16 cellular contexts compared by ENCODE assay signal in genomic region chr7:92702535-92702934, GRCh38.
DNase-seq lines count a peak whose midpoint lies in the region; ATAC-seq and TF ChIP-seq lines count a peak whose summit lies in the region.
"Had no signal": no experiment of that assay in that cellular context is flagged by ENCODE, and none has a peak within 500 bp of the region (broad histone marks: within the 10 kb centered on the region; RNA-seq: fewer than 3 reads in every experiment).

No MANE protein-coding gene starts in this region.

- no peak overlapping the region for H3K4me3 Mint-ChIP-seq in Caco-2 (ENCODE audit: unreplicated experiment)
- no peak overlapping the region for H3K4me3 Mint-ChIP-seq in activated T-helper 17 cell treated with anti-CD3 and anti-CD28 coated beads, Interleukin-2, amount 50 U/mL, for 72 hours
- H3K4me3 Mint-ChIP-seq: B cell; CD4-positive, alpha-beta T cell had no signal

- peaks cover 6% of the 10 kb centered on the region for H3K9me3 Mint-ChIP-seq in Caco-2 (ENCODE audit: unreplicated experiment)
- H3K9me3 Mint-ChIP-seq in activated T-helper 17 cell treated with anti-CD3 and anti-CD28 coated beads, Interleukin-2, amount 50 U/mL, for 72 hours = no peaks in the 10 kb centered on the region
- H3K9me3 Mint-ChIP-seq: CD4-positive, alpha-beta T cell had no signal

- TF ChIP-seq RAD21 in liver (IDR thresholded peaks at IDR 0.05) = no peak

- no peak overlapping the region for H3K4me2 ChIP-seq in DND-41 (ENCODE audit: insufficient read depth, low read length)

- BruUV-seq in Caco-2 (replicated peaks; lab: Mats Ljungman, UMichigan) = no TSS peak

- peak overlapping the region; percentile 39 for H3K27ac Mint-ChIP-seq in Caco-2 (ENCODE audit: unreplicated experiment)
- peak overlapping the region; percentile 70 for H3K27ac Mint-ChIP-seq in activated T-helper 17 cell treated with anti-CD3 and anti-CD28 coated beads, Interleukin-2, amount 50 U/mL, for 72 hours
- H3K27ac Mint-ChIP-seq: B cell; CD4-positive, alpha-beta T cell had no signal

- H4K20me1 ChIP-seq in DND-41 (ENCODE audit: insufficient read depth, low read length) = peaks cover 22% of the 10 kb centered on the region; the same call in 1 of the 2 replicates

- 43% methylated on average over 1 of the region's 1 CpG for WGBS in liver

- DNase-seq in Caco-2 = no peak
- DNase-seq in DND-41 = no peak
- DNase-seq in cardiac septum (ENCODE audit: low spot score) = no peak
- no peak for DNase-seq in HPDE6-E6E7 (ENCODE audit: extremely low spot score)
- no peak for DNase-seq in SJCRH30
- DNase-seq in NCI-H2196 treated with DMSO at 0.1 percent for 48 hours (lab: John Stamatoyannopoulos, UW; ENCODE audit: unreplicated experiment) = no peak
- DNase-seq: C1 segment of cervical spinal cord; CD4-positive, alpha-beta T cell; DMS153; DMS79 treated with DMSO at 0.1 percent for 48 hours; GDM1; GM23248; H7 had no signal

- peaks cover 68% of the 10 kb centered on the region for H3K36me3 Mint-ChIP-seq in Caco-2 (ENCODE audit: insufficient read depth, unreplicated experiment)
- H3K36me3 Mint-ChIP-seq in activated T-helper 17 cell treated with anti-CD3 and anti-CD28 coated beads, Interleukin-2, amount 50 U/mL, for 72 hours (ENCODE audit: low read depth) = peaks cover 75% of the 10 kb centered on the region

- CTCF ChIA-PET in Caco-2 (lab: Charles Lee) = no interaction called here

- intact Hi-C loops in Caco-2 (cut with micrococcal nuclease; ENCODE audit: unreplicated experiment) (no loop called here), cardiac septum (cut with DNase I) (no loop called here)

- ATAC-seq in DND-41 (ENCODE audit: insufficient read depth, low read depth) = peak; percentile 11; the same call in 1 of the 3 replicates
- no peak for ATAC-seq in activated T-helper 17 cell treated with anti-CD3 and anti-CD28 coated beads, Interleukin-2, amount 50 U/mL, for 72 hours (replicated peaks)

- peaks cover 31% of the 10 kb centered on the region for H3K4me1 ChIP-seq in Caco-2
- H3K4me1 ChIP-seq in DND-41 (ENCODE audit: insufficient read depth, low read length) = peaks cover 36% of the 10 kb centered on the region
- peaks cover 0 to 18% (median 12%) of the 10 kb centered on the region in 4 donors for H3K4me1 ChIP-seq in liver (ENCODE audit: control insufficient read depth in 4 of 4, insufficient read depth in 4 of 4, low read length in 3 of 4)
- H3K4me1 ChIP-seq in SJCRH30 = peaks cover 25% of the 10 kb centered on the region

- H3K4me3 ChIP-seq in Caco-2 (ENCODE audit: low read depth, low read length) (no peak overlapping the region), DND-41 (ENCODE audit: low read depth in 1 of 2, low read length in 2 of 2) (no peak overlapping the region), liver (ENCODE audit: low read depth in 1 of 3, low read length in 3 of 3) (no peak overlapping the region), SJCRH30 (no peak overlapping the region)
- H3K4me3 ChIP-seq: GM23248 had no signal

- H3K36me3 ChIP-seq in Caco-2 (ENCODE audit: control insufficient read depth, insufficient read depth, low read length) = no peaks in the 10 kb centered on the region
- peaks cover 89% of the 10 kb centered on the region for H3K36me3 ChIP-seq in DND-41 (ENCODE audit: insufficient read depth, low read length)
- H3K36me3 ChIP-seq in liver (ENCODE audit: control insufficient read depth in 4 of 4, insufficient read depth in 3 of 4, low read depth in 1 of 4, low read length in 3 of 4) = no peaks in the 10 kb centered on the region
- H3K36me3 ChIP-seq in SJCRH30 = peaks cover 41% of the 10 kb centered on the region

- H3K27ac ChIP-seq in DND-41 (ENCODE audit: low read length) (peak overlapping the region; percentile 20; the same call in 1 of the 2 replicates), liver (ENCODE audit: low read depth in 1 of 2, low read length in 2 of 2) (no peak overlapping the region), SJCRH30 (no peak overlapping the region)
- H3K27ac ChIP-seq: GM23248 had no signal

- no peaks in the 10 kb centered on the region for H3K27me3 ChIP-seq in Caco-2 (replicated peaks; ENCODE audit: control insufficient read depth, insufficient read depth, low read length)
- H3K27me3 ChIP-seq in DND-41 (ENCODE audit: insufficient read depth, low read length, poor library complexity) = no peaks in the 10 kb centered on the region
- no peaks in the 10 kb centered on the region for H3K27me3 ChIP-seq in liver (ENCODE audit: control insufficient read depth in 4 of 4, insufficient read depth in 4 of 4, low read length in 3 of 4)
- H3K27me3 ChIP-seq in SJCRH30 = no peaks in the 10 kb centered on the region

- peaks cover 5% of the 10 kb centered on the region for H3K9me3 ChIP-seq in Caco-2
- no peaks in the 10 kb centered on the region for H3K9me3 ChIP-seq in DND-41 (ENCODE audit: insufficient read depth, low read length, severe bottlenecking)
- no peaks in the 10 kb centered on the region for H3K9me3 ChIP-seq in liver (ENCODE audit: control insufficient read depth in 4 of 4, low read length in 3 of 4)
- H3K9me3 ChIP-seq in SJCRH30 (replicated peaks) = peaks cover 13% of the 10 kb centered on the region; the same call in 1 of the 2 replicates

- H3K27me3 Mint-ChIP-seq in Caco-2 (ENCODE audit: insufficient read depth, unreplicated experiment) = no peaks in the 10 kb centered on the region
- no peaks in the 10 kb centered on the region for H3K27me3 Mint-ChIP-seq in activated T-helper 17 cell treated with anti-CD3 and anti-CD28 coated beads, Interleukin-2, amount 50 U/mL, for 72 hours
- H3K27me3 Mint-ChIP-seq: B cell; CD4-positive, alpha-beta T cell had no signal

- POLR2A ChIA-PET in Caco-2 (lab: Charles Lee) = no interaction called here

- peaks cover 98% of the 10 kb centered on the region for H3K79me2 ChIP-seq in DND-41 (ENCODE audit: insufficient read depth, low read length)

- no peak for TF ChIP-seq CTCF in Caco-2 (IDR thresholded peaks at IDR 0.05; ENCODE audit: insufficient read depth in 1 of 2, low read depth in 1 of 2, low read length in 1 of 2, severe bottlenecking in 1 of 2, unreplicated experiment in 1 of 2)
- TF ChIP-seq CTCF in DND-41 (IDR thresholded peaks at IDR 0.05; ENCODE audit: borderline replicate concordance, extremely low read depth, low read length, poor library complexity, severe bottlenecking) = no peak
- TF ChIP-seq CTCF in liver (IDR thresholded peaks at IDR 0.05; ENCODE audit: low read depth, low read length, missing input control) = no peak

- H2AFZ ChIP-seq in DND-41 (ENCODE audit: low read depth, low read length) = no peak overlapping the region
- H2AFZ ChIP-seq: GM23248 had no signal

- H3K9ac ChIP-seq in DND-41 (ENCODE audit: low read depth, low read length) = no peak overlapping the region
- no peak overlapping the region for H3K9ac ChIP-seq in liver (ENCODE audit: low read depth in 1 of 2, low read length in 2 of 2)
- H3K9ac ChIP-seq: GM23248 had no signal

- peaks cover 32% of the 10 kb centered on the region for H3K4me1 Mint-ChIP-seq in Caco-2 (ENCODE audit: low read depth, unreplicated experiment)
- peaks cover 40% of the 10 kb centered on the region for H3K4me1 Mint-ChIP-seq in activated T-helper 17 cell treated with anti-CD3 and anti-CD28 coated beads, Interleukin-2, amount 50 U/mL, for 72 hours
- H3K4me1 Mint-ChIP-seq: B cell had no signal

TF ChIP-seq in liver, 16 proteins besides CTCF, POLR2A, EP300 and RAD21:
- TF ChIP-seq HNF4A (conservative IDR thresholded peaks at IDR 0.05) = peak; percentile 27 to 44
- no peak for TF ChIP-seq SP1 (IDR thresholded peaks at IDR 0.05)
TF ChIP-seq in liver: peak in this region for 1.
